In the genomic region with DNA sequence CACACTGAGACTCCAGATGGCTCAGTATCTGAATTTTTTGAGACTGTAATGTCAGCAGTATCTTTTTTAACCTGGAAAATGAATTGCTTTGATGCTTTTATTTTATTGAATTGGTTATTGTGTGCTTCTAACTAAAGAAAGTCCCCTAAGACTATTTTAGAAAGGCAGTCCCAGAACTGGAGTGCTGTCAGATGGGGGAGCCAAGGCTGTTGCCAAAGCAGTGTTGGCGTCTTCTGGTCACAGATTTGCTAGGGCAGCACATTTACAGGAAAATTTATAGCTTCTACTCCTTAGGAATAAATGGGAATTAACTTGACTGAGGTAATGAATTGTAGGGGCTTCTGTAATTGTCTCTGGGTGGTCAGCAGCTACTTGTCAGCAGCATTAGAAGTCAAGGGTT, we compare ENCODE assay signal across 23 cellular contexts.
"Had no signal": no experiment of that assay in that cellular context is flagged by ENCODE, and none has a peak within 500 bp of the region (broad histone marks: within the 10 kb centered on the region; RNA-seq: fewer than 3 reads in every experiment).

No MANE protein-coding gene starts in this region.

- H3K4me1 ChIP-seq: esophagus muscularis mucosa, esophagus squamous epithelium, foreskin keratinocyte, gastroesophageal sphincter had no signal

- ATAC-seq: effector memory CD8-positive, alpha-beta T cell; esophagus mucosa; foreskin keratinocyte; gastrocnemius medialis; gastroesophageal sphincter; heart left ventricle had no signal

- H3K4me3 ChIP-seq: coronary artery, dorsolateral prefrontal cortex, esophagus muscularis mucosa, esophagus squamous epithelium, gastrocnemius medialis, gastroesophageal sphincter, heart left ventricle, heart right ventricle had no signal

- H3K27ac ChIP-seq: coronary artery, epithelial cell of prostate, esophagus muscularis mucosa, esophagus squamous epithelium, foreskin keratinocyte, gastrocnemius medialis, gastroesophageal sphincter, heart left ventricle, heart right ventricle had no signal

- H3K27me3 ChIP-seq: dorsolateral prefrontal cortex, esophagus muscularis mucosa, esophagus squamous epithelium, foreskin keratinocyte, gastrocnemius medialis, gastroesophageal sphincter, heart left ventricle, heart right ventricle had no signal

- H3K36me3 ChIP-seq: esophagus muscularis mucosa, esophagus squamous epithelium, gastrocnemius medialis, gastroesophageal sphincter, heart left ventricle, heart right ventricle had no signal

- H3K9me3 ChIP-seq: esophagus muscularis mucosa, esophagus squamous epithelium, gastrocnemius medialis, gastroesophageal sphincter, heart left ventricle had no signal

- DNase-seq: cortex of kidney; dermis blood vessel endothelial cell; effector CD4-positive, alpha-beta T cell; effector CD8-positive, alpha-beta T cell; effector memory CD4-positive, alpha-beta T cell; effector memory CD8-positive, alpha-beta T cell; endodermal cell; erythroblast; esophagus squamous epithelium; foreskin fibroblast; foreskin keratinocyte; foreskin melanocyte; gastrocnemius medialis; glutamatergic neuron; head of caudate nucleus; heart left ventricle; heart right ventricle had no signal
